In the genomic region with DNA sequence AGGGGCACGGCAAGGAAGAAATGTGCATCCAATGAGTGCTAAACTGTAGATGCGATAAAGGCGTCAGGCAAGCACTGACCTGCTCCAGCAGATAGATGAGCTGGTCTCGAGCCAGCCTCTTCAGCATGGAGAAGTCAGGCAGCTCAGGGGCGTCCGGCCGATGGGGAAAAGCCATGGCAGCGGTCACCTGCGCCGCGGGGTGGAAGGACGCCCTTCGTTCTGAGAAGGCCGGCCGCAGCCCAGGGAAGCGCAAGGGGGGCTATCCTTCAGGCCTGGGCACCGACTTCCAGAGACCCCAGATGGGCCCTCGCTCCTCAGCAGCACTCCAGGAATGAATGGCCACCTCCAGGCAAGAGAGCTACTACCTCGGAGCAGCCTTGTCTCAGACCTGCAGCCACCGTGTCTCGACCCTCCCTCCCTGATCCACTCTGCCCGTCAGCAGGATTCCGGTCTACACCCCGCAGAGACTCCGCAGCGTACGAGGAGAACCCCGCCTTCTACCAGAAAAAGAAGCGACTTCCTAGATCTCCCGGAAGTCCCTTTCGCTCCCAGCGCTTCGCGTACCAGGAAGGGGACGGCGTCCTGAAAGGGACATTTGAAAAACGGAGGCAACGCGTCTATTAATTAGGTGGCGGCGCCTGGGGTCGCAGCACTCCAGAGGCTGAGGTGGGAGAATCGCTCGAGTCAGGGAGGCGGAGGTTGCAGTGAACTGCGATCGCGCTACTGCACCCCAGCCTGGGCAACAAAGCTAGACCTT, we compare ENCODE assay signal across 1 cellular context.
A peak's percentile ranks its signal among the peaks of the same experiment; 100 is the strongest.
TF ChIP-seq lines count a peak whose summit lies in the region.

A gene (minus strand): TSS at position 520 of the 757 bp plus-strand sequence. CDS start 345 bp downstream, at position 175.

TF ChIP-seq in HepG2, 621 proteins besides CTCF, POLR2A, EP300 and RAD21 (continued from another document and continues in another):
- TF ChIP-seq, protein P1, sequence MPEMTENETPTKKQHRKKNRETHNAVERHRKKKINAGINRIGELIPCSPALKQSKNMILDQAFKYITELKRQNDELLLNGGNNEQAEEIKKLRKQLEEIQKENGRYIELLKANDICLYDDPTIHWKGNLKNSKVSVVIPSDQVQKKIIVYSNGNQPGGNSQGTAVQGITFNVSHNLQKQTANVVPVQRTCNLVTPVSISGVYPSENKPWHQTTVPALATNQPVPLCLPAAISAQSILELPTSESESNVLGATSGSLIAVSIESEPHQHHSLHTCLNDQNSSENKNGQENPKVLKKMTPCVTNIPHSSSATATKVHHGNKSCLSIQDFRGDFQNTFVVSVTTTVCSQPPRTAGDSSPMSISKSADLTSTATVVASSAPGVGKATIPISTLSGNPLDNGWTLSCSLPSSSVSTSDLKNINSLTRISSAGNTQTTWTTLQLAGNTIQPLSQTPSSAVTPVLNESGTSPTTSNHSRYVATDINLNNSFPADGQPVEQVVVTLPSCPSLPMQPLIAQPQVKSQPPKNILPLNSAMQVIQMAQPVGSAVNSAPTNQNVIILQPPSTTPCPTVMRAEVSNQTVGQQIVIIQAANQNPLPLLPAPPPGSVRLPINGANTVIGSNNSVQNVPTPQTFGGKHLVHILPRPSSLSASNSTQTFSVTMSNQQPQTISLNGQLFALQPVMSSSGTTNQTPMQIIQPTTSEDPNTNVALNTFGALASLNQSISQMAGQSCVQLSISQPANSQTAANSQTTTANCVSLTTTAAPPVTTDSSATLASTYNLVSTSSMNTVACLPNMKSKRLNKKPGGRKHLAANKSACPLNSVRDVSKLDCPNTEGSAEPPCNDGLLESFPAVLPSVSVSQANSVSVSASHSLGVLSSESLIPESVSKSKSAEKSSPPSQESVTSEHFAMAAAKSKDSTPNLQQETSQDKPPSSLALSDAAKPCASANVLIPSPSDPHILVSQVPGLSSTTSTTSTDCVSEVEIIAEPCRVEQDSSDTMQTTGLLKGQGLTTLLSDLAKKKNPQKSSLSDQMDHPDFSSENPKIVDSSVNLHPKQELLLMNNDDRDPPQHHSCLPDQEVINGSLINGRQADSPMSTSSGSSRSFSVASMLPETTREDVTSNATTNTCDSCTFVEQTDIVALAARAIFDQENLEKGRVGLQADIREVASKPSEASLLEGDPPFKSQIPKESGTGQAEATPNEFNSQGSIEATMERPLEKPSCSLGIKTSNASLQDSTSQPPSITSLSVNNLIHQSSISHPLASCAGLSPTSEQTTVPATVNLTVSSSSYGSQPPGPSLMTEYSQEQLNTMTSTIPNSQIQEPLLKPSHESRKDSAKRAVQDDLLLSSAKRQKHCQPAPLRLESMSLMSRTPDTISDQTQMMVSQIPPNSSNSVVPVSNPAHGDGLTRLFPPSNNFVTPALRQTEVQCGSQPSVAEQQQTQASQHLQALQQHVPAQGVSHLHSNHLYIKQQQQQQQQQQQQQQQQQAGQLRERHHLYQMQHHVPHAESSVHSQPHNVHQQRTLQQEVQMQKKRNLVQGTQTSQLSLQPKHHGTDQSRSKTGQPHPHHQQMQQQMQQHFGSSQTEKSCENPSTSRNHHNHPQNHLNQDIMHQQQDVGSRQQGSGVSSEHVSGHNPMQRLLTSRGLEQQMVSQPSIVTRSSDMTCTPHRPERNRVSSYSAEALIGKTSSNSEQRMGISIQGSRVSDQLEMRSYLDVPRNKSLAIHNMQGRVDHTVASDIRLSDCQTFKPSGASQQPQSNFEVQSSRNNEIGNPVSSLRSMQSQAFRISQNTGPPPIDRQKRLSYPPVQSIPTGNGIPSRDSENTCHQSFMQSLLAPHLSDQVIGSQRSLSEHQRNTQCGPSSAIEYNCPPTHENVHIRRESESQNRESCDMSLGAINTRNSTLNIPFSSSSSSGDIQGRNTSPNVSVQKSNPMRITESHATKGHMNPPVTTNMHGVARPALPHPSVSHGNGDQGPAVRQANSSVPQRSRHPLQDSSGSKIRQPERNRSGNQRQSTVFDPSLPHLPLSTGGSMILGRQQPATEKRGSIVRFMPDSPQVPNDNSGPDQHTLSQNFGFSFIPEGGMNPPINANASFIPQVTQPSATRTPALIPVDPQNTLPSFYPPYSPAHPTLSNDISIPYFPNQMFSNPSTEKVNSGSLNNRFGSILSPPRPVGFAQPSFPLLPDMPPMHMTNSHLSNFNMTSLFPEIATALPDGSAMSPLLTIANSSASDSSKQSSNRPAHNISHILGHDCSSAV (CRISPR knock-in tag; IDR thresholded peaks at IDR 0.05; ENCODE audit: borderline replicate concordance): no peak
- TF ChIP-seq ZFX (CRISPR knock-in tag; IDR thresholded peaks at IDR 0.05; ENCODE audit: low read depth): peak; percentile 82
- peak; percentile 62; the same call in 1 of the 2 replicates for TF ChIP-seq SMAD3 (CRISPR knock-in tag; IDR thresholded peaks at IDR 0.05)
- TF ChIP-seq PITX1 (CRISPR knock-in tag; IDR thresholded peaks at IDR 0.05): 0 out of 2 replicates have a peak, but pooled peaks have one; percentile 35
- no peak for TF ChIP-seq ZNF253 (CRISPR knock-in tag; IDR thresholded peaks at IDR 0.05; ENCODE audit: borderline replicate concordance)
- TF ChIP-seq, protein P2, sequence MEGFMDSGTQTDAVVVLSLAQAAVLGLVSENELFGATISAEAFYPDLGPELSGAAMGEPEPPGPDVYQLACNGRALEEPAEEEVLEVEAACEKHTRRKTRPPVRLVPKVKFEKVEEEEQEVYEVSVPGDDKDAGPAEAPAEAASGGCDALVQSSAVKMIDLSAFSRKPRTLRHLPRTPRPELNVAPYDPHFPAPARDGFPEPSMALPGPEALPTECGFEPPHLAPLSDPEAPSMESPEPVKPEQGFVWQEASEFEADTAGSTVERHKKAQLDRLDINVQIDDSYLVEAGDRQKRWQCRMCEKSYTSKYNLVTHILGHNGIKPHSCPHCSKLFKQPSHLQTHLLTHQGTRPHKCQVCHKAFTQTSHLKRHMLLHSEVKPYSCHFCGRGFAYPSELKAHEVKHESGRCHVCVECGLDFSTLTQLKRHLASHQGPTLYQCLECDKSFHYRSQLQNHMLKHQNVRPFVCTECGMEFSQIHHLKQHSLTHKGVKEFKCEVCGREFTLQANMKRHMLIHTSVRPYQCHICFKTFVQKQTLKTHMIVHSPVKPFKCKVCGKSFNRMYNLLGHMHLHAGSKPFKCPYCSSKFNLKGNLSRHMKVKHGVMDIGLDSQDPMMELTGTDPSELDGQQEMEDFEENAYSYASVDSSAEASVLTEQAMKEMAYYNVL (CRISPR knock-in tag; IDR thresholded peaks at IDR 0.05; ENCODE audit: borderline replicate concordance): no peak
- TF ChIP-seq HMGA1 (CRISPR knock-in tag; conservative IDR thresholded peaks at IDR 0.05): no peak
- peak; percentile 61 for TF ChIP-seq ZEB1 (IDR thresholded peaks at IDR 0.05; ENCODE audit: insufficient replicate concordance, low read depth)
- TF ChIP-seq ZNF333 (CRISPR knock-in tag; IDR thresholded peaks at IDR 0.05; ENCODE audit: borderline replicate concordance): no peak
- 0 out of 2 replicates have a peak, but pooled peaks have one; percentile 57 for TF ChIP-seq ZNF878 (CRISPR knock-in tag; IDR thresholded peaks at IDR 0.05)
- TF ChIP-seq ZNF331 (CRISPR knock-in tag; IDR thresholded peaks at IDR 0.05): peak; percentile 52; the same call in 1 of the 2 replicates
- no peak for TF ChIP-seq HIVEP1 (CRISPR knock-in tag; IDR thresholded peaks at IDR 0.05)
- no peak for TF ChIP-seq SNAI1 (CRISPR knock-in tag; IDR thresholded peaks at IDR 0.05; ENCODE audit: borderline replicate concordance)
- TF ChIP-seq, protein P3, sequence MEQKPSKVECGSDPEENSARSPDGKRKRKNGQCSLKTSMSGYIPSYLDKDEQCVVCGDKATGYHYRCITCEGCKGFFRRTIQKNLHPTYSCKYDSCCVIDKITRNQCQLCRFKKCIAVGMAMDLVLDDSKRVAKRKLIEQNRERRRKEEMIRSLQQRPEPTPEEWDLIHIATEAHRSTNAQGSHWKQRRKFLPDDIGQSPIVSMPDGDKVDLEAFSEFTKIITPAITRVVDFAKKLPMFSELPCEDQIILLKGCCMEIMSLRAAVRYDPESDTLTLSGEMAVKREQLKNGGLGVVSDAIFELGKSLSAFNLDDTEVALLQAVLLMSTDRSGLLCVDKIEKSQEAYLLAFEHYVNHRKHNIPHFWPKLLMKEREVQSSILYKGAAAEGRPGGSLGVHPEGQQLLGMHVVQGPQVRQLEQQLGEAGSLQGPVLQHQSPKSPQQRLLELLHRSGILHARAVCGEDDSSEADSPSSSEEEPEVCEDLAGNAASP (CRISPR knock-in tag; IDR thresholded peaks at IDR 0.05; ENCODE audit: borderline replicate concordance): 0 out of 2 replicates have a peak, but pooled peaks have one; percentile 33
- TF ChIP-seq ZNF746 (CRISPR knock-in tag; IDR thresholded peaks at IDR 0.05): 0 out of 2 replicates have a peak, but pooled peaks have one; percentile 31
- peak; percentile 88 for TF ChIP-seq ZMYM4 (CRISPR knock-in tag; IDR thresholded peaks at IDR 0.05)
- peak; percentile 66; the same call in 1 of the 2 replicates for TF ChIP-seq ZNF891 (CRISPR knock-in tag; IDR thresholded peaks at IDR 0.05)
- TF ChIP-seq, protein P4, sequence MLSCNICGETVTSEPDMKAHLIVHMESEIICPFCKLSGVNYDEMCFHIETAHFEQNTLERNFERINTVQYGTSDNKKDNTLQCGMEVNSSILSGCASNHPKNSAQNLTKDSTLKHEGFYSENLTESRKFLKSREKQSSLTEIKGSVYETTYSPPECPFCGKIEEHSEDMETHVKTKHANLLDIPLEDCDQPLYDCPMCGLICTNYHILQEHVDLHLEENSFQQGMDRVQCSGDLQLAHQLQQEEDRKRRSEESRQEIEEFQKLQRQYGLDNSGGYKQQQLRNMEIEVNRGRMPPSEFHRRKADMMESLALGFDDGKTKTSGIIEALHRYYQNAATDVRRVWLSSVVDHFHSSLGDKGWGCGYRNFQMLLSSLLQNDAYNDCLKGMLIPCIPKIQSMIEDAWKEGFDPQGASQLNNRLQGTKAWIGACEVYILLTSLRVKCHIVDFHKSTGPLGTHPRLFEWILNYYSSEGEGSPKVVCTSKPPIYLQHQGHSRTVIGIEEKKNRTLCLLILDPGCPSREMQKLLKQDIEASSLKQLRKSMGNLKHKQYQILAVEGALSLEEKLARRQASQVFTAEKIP (CRISPR knock-in tag; IDR thresholded peaks at IDR 0.05; ENCODE audit: borderline replicate concordance): no peak
- no peak for TF ChIP-seq ZNF816 (CRISPR knock-in tag; IDR thresholded peaks at IDR 0.05; ENCODE audit: borderline replicate concordance)
- TF ChIP-seq, protein P5, sequence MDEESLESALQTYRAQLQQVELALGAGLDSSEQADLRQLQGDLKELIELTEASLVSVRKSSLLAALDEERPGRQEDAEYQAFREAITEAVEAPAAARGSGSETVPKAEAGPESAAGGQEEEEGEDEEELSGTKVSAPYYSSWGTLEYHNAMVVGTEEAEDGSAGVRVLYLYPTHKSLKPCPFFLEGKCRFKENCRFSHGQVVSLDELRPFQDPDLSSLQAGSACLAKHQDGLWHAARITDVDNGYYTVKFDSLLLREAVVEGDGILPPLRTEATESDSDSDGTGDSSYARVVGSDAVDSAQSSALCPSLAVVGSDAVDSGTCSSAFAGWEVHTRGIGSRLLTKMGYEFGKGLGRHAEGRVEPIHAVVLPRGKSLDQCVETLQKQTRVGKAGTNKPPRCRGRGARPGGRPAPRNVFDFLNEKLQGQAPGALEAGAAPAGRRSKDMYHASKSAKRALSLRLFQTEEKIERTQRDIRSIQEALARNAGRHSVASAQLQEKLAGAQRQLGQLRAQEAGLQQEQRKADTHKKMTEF (CRISPR knock-in tag; IDR thresholded peaks at IDR 0.05): peak; percentile 69; the same call in 1 of the 2 replicates
- TF ChIP-seq HOXD1 (CRISPR knock-in tag; IDR thresholded peaks at IDR 0.05): no peak; the same call in 1 of the 2 replicates
- peak; percentile 34 for TF ChIP-seq YY1 (IDR thresholded peaks at IDR 0.05; ENCODE audit: insufficient read depth, insufficient replicate concordance, low read depth, low read length)
- TF ChIP-seq KLF13 (CRISPR knock-in tag; IDR thresholded peaks at IDR 0.05): no peak
- no peak for TF ChIP-seq MTA3 (CRISPR knock-in tag; IDR thresholded peaks at IDR 0.05)
- no peak for TF ChIP-seq ZFP41 (CRISPR knock-in tag; IDR thresholded peaks at IDR 0.05; ENCODE audit: borderline replicate concordance)
- no peak for TF ChIP-seq PCBP2 (optimal IDR thresholded peaks at IDR 0.05; ENCODE audit: low read depth, low read length, poor library complexity, severe bottlenecking)
- TF ChIP-seq ZMYM3 (CRISPR knock-in tag; IDR thresholded peaks at IDR 0.05): peak; percentile 62
- TF ChIP-seq, protein P6, sequence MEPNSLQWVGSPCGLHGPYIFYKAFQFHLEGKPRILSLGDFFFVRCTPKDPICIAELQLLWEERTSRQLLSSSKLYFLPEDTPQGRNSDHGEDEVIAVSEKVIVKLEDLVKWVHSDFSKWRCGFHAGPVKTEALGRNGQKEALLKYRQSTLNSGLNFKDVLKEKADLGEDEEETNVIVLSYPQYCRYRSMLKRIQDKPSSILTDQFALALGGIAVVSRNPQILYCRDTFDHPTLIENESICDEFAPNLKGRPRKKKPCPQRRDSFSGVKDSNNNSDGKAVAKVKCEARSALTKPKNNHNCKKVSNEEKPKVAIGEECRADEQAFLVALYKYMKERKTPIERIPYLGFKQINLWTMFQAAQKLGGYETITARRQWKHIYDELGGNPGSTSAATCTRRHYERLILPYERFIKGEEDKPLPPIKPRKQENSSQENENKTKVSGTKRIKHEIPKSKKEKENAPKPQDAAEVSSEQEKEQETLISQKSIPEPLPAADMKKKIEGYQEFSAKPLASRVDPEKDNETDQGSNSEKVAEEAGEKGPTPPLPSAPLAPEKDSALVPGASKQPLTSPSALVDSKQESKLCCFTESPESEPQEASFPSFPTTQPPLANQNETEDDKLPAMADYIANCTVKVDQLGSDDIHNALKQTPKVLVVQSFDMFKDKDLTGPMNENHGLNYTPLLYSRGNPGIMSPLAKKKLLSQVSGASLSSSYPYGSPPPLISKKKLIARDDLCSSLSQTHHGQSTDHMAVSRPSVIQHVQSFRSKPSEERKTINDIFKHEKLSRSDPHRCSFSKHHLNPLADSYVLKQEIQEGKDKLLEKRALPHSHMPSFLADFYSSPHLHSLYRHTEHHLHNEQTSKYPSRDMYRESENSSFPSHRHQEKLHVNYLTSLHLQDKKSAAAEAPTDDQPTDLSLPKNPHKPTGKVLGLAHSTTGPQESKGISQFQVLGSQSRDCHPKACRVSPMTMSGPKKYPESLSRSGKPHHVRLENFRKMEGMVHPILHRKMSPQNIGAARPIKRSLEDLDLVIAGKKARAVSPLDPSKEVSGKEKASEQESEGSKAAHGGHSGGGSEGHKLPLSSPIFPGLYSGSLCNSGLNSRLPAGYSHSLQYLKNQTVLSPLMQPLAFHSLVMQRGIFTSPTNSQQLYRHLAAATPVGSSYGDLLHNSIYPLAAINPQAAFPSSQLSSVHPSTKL (CRISPR knock-in tag; IDR thresholded peaks at IDR 0.05): peak; percentile 72
- TF ChIP-seq SIX4 (CRISPR knock-in tag; IDR thresholded peaks at IDR 0.05): 0 out of 2 replicates have a peak, but pooled peaks have one; percentile 10
- TF ChIP-seq ZBTB38 (CRISPR knock-in tag; IDR thresholded peaks at IDR 0.05): 0 out of 2 replicates have a peak, but pooled peaks have one; percentile 27
- peak; percentile 28; the same call in 1 of the 2 replicates for TF ChIP-seq SIN3B (IDR thresholded peaks at IDR 0.05; ENCODE audit: low read length)
- peak; percentile 37; the same call in 1 of the 2 replicates for TF ChIP-seq SRF (IDR thresholded peaks at IDR 0.05; ENCODE audit: low read depth, low read length)
- peak; percentile 69 for TF ChIP-seq TBX2 (CRISPR knock-in tag; IDR thresholded peaks at IDR 0.05; ENCODE audit: borderline replicate concordance)
- TF ChIP-seq ZNF292 (CRISPR knock-in tag; IDR thresholded peaks at IDR 0.05; ENCODE audit: borderline replicate concordance, low read depth): 0 out of 2 replicates have a peak, but pooled peaks have one; percentile 38
- TF ChIP-seq ZNF549 (CRISPR knock-in tag; IDR thresholded peaks at IDR 0.05): no peak
